In the genomic region with DNA sequence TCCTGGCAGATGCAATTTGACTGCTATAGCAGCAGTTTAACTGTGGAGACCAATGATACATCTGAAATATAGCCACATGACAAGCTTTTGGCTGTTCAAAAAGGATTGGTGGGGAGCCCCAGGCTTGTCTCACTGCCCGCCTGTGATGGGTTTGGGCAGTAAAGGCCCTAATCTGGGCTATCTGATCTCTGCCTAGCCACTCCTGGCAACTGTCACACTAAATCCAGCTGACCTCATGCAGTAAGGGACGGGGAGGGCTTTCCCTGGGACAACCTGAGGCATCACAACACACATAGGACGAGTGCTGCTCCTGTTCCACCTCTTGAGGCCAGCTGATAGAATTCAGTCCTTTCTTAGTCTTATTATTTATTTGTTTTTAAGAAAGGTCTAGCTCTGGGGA, we compare ENCODE assay signal across 39 cellular contexts. TPM values are rescaled to one million over a fixed set of nuclear protein-coding genes. Genes with fewer than 3 reads are reported as not detected.
"Had no signal": no experiment of that assay in that cellular context is flagged by ENCODE, and none has a peak within 500 bp of the region (broad histone marks: within the 10 kb centered on the region; RNA-seq: fewer than 3 reads in every experiment).

No MANE protein-coding gene starts in this region.

- H3K27me3 Mint-ChIP-seq: activated CD8-positive, alpha-beta T cell treated with anti-CD3 and anti-CD28 coated beads for 36 hours had no signal

- H3K4me3 ChIP-seq: adrenal gland, body of pancreas, breast epithelium had no signal

- H3K27ac Mint-ChIP-seq: activated CD4-positive, alpha-beta memory T cell treated with anti-CD3 and anti-CD28 coated beads for 36 hours; activated CD4-positive, alpha-beta T cell treated with anti-CD3 and anti-CD28 coated beads, Interleukin-2, amount 10 ng/mL, durations not matched to agents 24 days and 14 days; activated CD8-positive, alpha-beta T cell treated with anti-CD3 and anti-CD28 coated beads for 36 hours; activated naive CD4-positive, alpha-beta T cell treated with anti-CD3 and anti-CD28 coated beads for 36 hours; activated naive CD4-positive, alpha-beta T cell treated with anti-CD3 and anti-CD28 coated beads, Interleukin-2, amount 50 U/mL, for 72 hours; activated naive CD8-positive, alpha-beta T cell treated with anti-CD3 and anti-CD28 coated beads for 36 hours; activated T-cell treated with anti-CD3 and anti-CD28 coated beads, Interleukin-2, amount 50 U/mL, for 72 hours; activated T-helper 1 cell treated with anti-CD3 and anti-CD28 coated beads, Interleukin-12 subunit alpha, Interleukin-12 subunit beta, Interleukin-2, Interleukin-4 antibody, amounts not matched to agents 30 ng/mL and 10 ng/mL and 1 ng/mL, durations not matched to agents 14 hours and 24 hours and 36 hours; activated T-helper 17 cell treated with anti-CD3 and anti-CD28 coated beads, Interleukin-2, amount 50 U/mL, for 72 hours; T-helper 2 cell treated with Interferon-gamma antibody and Interleukin-4, amounts not matched to agents 5 μg/mL and 100 μg/mL, for 36 hours; WTC11 had no signal

- H3K4me1 Mint-ChIP-seq: activated CD4-positive, alpha-beta T cell treated with anti-CD3 and anti-CD28 coated beads, Interleukin-2, amount 10 ng/mL, durations not matched to agents 24 days and 14 days; activated T-helper 17 cell treated with anti-CD3 and anti-CD28 coated beads, Interleukin-2, amount 50 U/mL, for 72 hours; WTC11 had no signal

- FAIRE-seq: astrocyte, colon, TTC549 had no signal

- H3K4me3 Mint-ChIP-seq: activated CD4-positive, alpha-beta memory T cell treated with anti-CD3 and anti-CD28 coated beads for 36 hours; activated CD4-positive, alpha-beta T cell treated with anti-CD3 and anti-CD28 coated beads, Interleukin-2, amount 10 ng/mL, durations not matched to agents 24 days and 14 days; activated CD8-positive, alpha-beta T cell treated with anti-CD3 and anti-CD28 coated beads for 36 hours; activated naive CD4-positive, alpha-beta T cell treated with anti-CD3 and anti-CD28 coated beads for 36 hours; activated naive CD8-positive, alpha-beta T cell treated with anti-CD3 and anti-CD28 coated beads for 36 hours; activated T-cell treated with anti-CD3 and anti-CD28 coated beads, Interleukin-2, amount 50 U/mL, for 4 hours; activated T-cell treated with anti-CD3 and anti-CD28 coated beads, Interleukin-2, amount 50 U/mL, for 72 hours; activated T-helper 1 cell treated with anti-CD3 and anti-CD28 coated beads, Interleukin-12 subunit alpha, Interleukin-12 subunit beta, Interleukin-2, Interleukin-4 antibody, amounts not matched to agents 30 ng/mL and 10 ng/mL and 1 ng/mL, durations not matched to agents 14 hours and 24 hours and 36 hours; activated T-helper 17 cell treated with anti-CD3 and anti-CD28 coated beads, Interleukin-2, amount 50 U/mL, for 72 hours; T-helper 2 cell treated with Interferon-gamma antibody and Interleukin-4, amounts not matched to agents 5 μg/mL and 100 μg/mL, for 36 hours; WTC11 had no signal

- H3K4me1 ChIP-seq: adrenal gland, breast epithelium had no signal

- DNase-seq: activated CD4-positive, alpha-beta memory T cell treated with anti-CD3 and anti-CD28 coated beads for 36 hours; activated CD4-positive, alpha-beta T cell treated with anti-CD3 and anti-CD28 coated beads for 1 hour; activated CD4-positive, alpha-beta T cell treated with anti-CD3 and anti-CD28 coated beads for 4 hours; activated CD4-positive, alpha-beta T cell treated with anti-CD3 and anti-CD28 coated beads, Interleukin-2, amount 10 ng/mL, durations not matched to agents 24 days and 14 days; activated CD4-positive, alpha-beta T cell treated with anti-CD3 and anti-CD28 coated beads, Interleukin-2, amount 50 U/mL, for 1 hour; activated CD4-positive, alpha-beta T cell treated with anti-CD3 and anti-CD28 coated beads, Interleukin-2, amount 50 U/mL, for 4 hours; activated CD4-positive, CD25-positive, alpha-beta regulatory T cell; activated CD8-positive, alpha-beta memory T cell treated with anti-CD3 and anti-CD28 coated beads, Interleukin-2, amount 50 U/mL, for 4 hours; activated CD8-positive, alpha-beta T cell treated with anti-CD3 and anti-CD28 coated beads for 36 hours; activated effector memory CD4-positive, alpha-beta T cell treated with anti-CD3 and anti-CD28 coated beads, Interleukin-2, amount 50 U/mL, for 16 hours; activated gamma-delta T cell treated with Interleukin-2 at 50 U/mL for 16 hours; activated naive CD4-positive, alpha-beta T cell; activated naive CD4-positive, alpha-beta T cell treated with anti-CD3 and anti-CD28 coated beads for 36 hours; activated naive CD4-positive, alpha-beta T cell treated with anti-CD3 and anti-CD28 coated beads, Interleukin-2, amount 50 U/mL, for 16 hours; activated naive CD8-positive, alpha-beta T cell treated with anti-CD3 and anti-CD28 coated beads for 36 hours; activated T-cell treated with anti-CD3 and anti-CD28 coated beads for 4 hours; activated T-cell treated with anti-CD3 and anti-CD28 coated beads, Interleukin-2, amount 50 U/mL, for 1 hour; activated T-cell treated with anti-CD3 and anti-CD28 coated beads, Interleukin-2, amount 50 U/mL, for 4 hours; activated T-cell treated with anti-CD3 and anti-CD28 coated beads, Interleukin-2, amount 50 U/mL, for 72 hours; adrenal gland; amniotic stem cell; aorta; body of pancreas; brain microvascular endothelial cell; central memory CD4-positive, alpha-beta T cell; T-helper 2 cell; T-helper 9 cell had no signal

- H3K27me3 ChIP-seq: adrenal gland, body of pancreas, brain microvascular endothelial cell, breast epithelium had no signal

- H3K36me3 ChIP-seq: adrenal gland, brain microvascular endothelial cell, breast epithelium had no signal

- H3K27ac ChIP-seq: adrenal gland, body of pancreas, brain microvascular endothelial cell, breast epithelium, VCaP had no signal

- ATAC-seq: activated CD4-positive, CD25-positive, alpha-beta regulatory T cell treated with anti-CD3 and anti-CD28 coated beads, Interleukin-2, amount 50 U/mL, for 24 hours; activated CD8-positive, alpha-beta T cell treated with anti-CD3 and anti-CD28 coated beads for 36 hours; activated T-helper 17 cell treated with anti-CD3 and anti-CD28 coated beads, Interleukin-2, amount 50 U/mL, for 72 hours; body of pancreas; WTC11 had no signal

- H3K9me3 Mint-ChIP-seq: activated T-helper 17 cell treated with anti-CD3 and anti-CD28 coated beads, Interleukin-2, amount 50 U/mL, for 72 hours; T-helper 2 cell treated with Interferon-gamma antibody and Interleukin-4, amounts not matched to agents 5 μg/mL and 100 μg/mL, for 36 hours had no signal

- H3K36me3 Mint-ChIP-seq: activated naive CD8-positive, alpha-beta T cell treated with anti-CD3 and anti-CD28 coated beads for 36 hours had no signal

RNA-seq across cellular contexts. Expression of gene CCDC158, which starts 56.2 kb away (rescaled TPM):
- total RNA-seq: activated CD4-positive, alpha-beta memory T cell treated with anti-CD3 and anti-CD28 coated beads for 36 hours; activated CD4-positive, alpha-beta T cell treated with anti-CD3 and anti-CD28 coated beads, Interleukin-2, amount 10 ng/mL, durations not matched to agents 24 days and 14 days; activated CD8-positive, alpha-beta memory T cell treated with anti-CD3 and anti-CD28 coated beads for 36 hours; activated CD8-positive, alpha-beta T cell treated with anti-CD3 and anti-CD28 coated beads for 36 hours; activated naive CD4-positive, alpha-beta T cell treated with anti-CD3 and anti-CD28 coated beads for 36 hours; activated naive CD4-positive, alpha-beta T cell treated with anti-CD3 and anti-CD28 coated beads, Interleukin-2, amount 50 U/mL, for 72 hours; activated naive CD8-positive, alpha-beta T cell treated with anti-CD3 and anti-CD28 coated beads for 36 hours; activated T-cell treated with anti-CD3 and anti-CD28 coated beads, Interleukin-2, amount 50 U/mL, for 4 hours; activated T-cell treated with anti-CD3 and anti-CD28 coated beads, Interleukin-2, amount 50 U/mL, for 72 hours; activated T-helper 1 cell treated with anti-CD3 and anti-CD28 coated beads, Interleukin-12 subunit alpha, Interleukin-12 subunit beta, Interleukin-2, Interleukin-4 antibody, amounts not matched to agents 30 ng/mL and 10 ng/mL and 1 ng/mL, durations not matched to agents 14 hours and 24 hours and 36 hours; activated T-helper 17 cell treated with anti-CD3 and anti-CD28 coated beads, Interleukin-2, amount 50 U/mL, for 72 hours; astrocyte had no signal

RNA-seq across cellular contexts. Expression of gene STBD1, which starts 58.2 kb away (rescaled TPM):
- total RNA-seq: activated naive CD4-positive, alpha-beta T cell treated with anti-CD3 and anti-CD28 coated beads for 36 hours had no signal
